ENCODE assay signal across 8 cellular contexts in the genomic region with DNA sequence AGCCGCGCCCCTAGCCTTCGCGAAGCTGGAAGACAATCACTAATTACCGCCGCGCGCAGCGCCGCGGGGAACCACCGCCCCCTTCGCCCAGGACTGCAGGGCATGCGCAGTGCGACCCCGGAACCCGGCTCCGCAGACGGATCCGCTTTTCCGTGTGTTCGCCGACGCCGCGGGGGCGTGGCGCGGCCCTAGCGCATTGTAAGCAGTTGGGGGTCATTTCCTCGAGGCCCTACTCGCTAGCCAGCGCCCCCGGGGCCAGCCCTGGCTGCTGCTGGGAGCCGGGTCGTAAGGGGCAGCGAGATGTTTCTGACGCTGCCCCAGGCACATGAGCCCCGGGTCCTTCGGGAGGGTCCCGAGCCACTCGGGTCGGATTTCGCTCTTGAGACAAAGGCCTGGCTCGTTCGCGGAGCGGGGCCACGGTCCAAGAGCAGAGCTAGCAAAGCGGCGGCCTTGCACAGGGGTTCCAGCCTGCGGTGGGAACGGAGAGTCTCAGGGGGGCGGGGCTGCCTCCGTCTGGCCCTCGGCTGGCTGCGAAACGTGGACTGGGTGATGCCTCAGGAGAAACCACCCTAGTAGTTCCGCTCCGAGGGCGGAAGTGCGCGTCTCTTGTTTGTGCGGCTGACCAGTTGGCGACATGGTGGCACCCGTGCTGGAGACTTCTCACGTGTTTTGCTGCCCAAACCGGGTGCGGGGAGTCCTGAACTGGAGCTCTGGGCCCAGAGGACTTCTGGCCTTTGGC. TPM values are rescaled to one million over a fixed set of nuclear protein-coding genes. Genes with fewer than 3 reads are reported as not detected.
DNase-seq lines count a peak whose midpoint lies in the region; ATAC-seq, FAIRE-seq and TF ChIP-seq lines count a peak whose summit lies in the region.

A gene with protein sequence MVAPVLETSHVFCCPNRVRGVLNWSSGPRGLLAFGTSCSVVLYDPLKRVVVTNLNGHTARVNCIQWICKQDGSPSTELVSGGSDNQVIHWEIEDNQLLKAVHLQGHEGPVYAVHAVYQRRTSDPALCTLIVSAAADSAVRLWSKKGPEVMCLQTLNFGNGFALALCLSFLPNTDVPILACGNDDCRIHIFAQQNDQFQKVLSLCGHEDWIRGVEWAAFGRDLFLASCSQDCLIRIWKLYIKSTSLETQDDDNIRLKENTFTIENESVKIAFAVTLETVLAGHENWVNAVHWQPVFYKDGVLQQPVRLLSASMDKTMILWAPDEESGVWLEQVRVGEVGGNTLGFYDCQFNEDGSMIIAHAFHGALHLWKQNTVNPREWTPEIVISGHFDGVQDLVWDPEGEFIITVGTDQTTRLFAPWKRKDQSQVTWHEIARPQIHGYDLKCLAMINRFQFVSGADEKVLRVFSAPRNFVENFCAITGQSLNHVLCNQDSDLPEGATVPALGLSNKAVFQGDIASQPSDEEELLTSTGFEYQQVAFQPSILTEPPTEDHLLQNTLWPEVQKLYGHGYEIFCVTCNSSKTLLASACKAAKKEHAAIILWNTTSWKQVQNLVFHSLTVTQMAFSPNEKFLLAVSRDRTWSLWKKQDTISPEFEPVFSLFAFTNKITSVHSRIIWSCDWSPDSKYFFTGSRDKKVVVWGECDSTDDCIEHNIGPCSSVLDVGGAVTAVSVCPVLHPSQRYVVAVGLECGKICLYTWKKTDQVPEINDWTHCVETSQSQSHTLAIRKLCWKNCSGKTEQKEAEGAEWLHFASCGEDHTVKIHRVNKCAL (plus strand): TSS at position 600 of the 739 bp plus-strand sequence. CDS start 35 bp downstream, at position 635.
A gene with protein sequence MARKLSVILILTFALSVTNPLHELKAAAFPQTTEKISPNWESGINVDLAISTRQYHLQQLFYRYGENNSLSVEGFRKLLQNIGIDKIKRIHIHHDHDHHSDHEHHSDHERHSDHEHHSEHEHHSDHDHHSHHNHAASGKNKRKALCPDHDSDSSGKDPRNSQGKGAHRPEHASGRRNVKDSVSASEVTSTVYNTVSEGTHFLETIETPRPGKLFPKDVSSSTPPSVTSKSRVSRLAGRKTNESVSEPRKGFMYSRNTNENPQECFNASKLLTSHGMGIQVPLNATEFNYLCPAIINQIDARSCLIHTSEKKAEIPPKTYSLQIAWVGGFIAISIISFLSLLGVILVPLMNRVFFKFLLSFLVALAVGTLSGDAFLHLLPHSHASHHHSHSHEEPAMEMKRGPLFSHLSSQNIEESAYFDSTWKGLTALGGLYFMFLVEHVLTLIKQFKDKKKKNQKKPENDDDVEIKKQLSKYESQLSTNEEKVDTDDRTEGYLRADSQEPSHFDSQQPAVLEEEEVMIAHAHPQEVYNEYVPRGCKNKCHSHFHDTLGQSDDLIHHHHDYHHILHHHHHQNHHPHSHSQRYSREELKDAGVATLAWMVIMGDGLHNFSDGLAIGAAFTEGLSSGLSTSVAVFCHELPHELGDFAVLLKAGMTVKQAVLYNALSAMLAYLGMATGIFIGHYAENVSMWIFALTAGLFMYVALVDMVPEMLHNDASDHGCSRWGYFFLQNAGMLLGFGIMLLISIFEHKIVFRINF (minus strand): TSS at position 41 of the 739 bp plus-strand sequence. CDS start 2,333 bp downstream, outside the sequence.

- H3K4me3 Mint-ChIP-seq in Caco-2 (ENCODE audit: unreplicated experiment) = peak within 1 kb of the TSS; percentile 81

- H3K27ac ChIP-seq in effector memory CD4-positive, alpha-beta T cell (ENCODE audit: insufficient read depth, low read length, poor library complexity, severe bottlenecking) = peak within 1 kb of the TSS; percentile 99

- no peaks in the 10 kb centered on the region for H3K9me3 ChIP-seq in Caco-2
- no peaks in the 10 kb centered on the region for H3K9me3 ChIP-seq in effector memory CD4-positive, alpha-beta T cell (ENCODE audit: control insufficient read depth, low read length)

- CTCF ChIA-PET in Caco-2 (lab: Charles Lee) = no interaction called here

- POLR2A ChIA-PET in Caco-2 (lab: Charles Lee) = interaction anchor here (0.6 kb wide), 1 partner anchor 24 kb away, joined by 11 read pairs; no protein-coding TSS in a partner anchor

- intact Hi-C loops in Caco-2 (cut with micrococcal nuclease; ENCODE audit: unreplicated experiment) = loop anchor here (5.0 to 10.0 kb wide), 3 partner anchors 58 to 155 kb away; a partner anchor contains a TSS

- DNase-seq in Caco-2 (peak; percentile 88 to 89), HTR-8/SVneo (ENCODE audit: insufficient read length, low spot score) (peak; percentile 81), NOMO-1 treated with DMSO at 0.1 percent for 48 hours (lab: John Stamatoyannopoulos, UW; ENCODE audit: unreplicated experiment) (peak; percentile 95), medulla oblongata (ENCODE audit: extremely low spot score) (peak; percentile 98)
- DNase-seq in activated CD8-positive, alpha-beta memory T cell treated with anti-CD3 and anti-CD28 coated beads for 4 hours (ENCODE audit: low read depth in 2 of 2) = peak; percentile 89 to 92
- DNase-seq in effector memory CD4-positive, alpha-beta T cell = peak; percentile 89 to 93 (median 91)
- DNase-seq in stimulated activated CD4-positive, alpha-beta T cell treated with anti-CD3 and anti-CD28 coated beads, TNF-alpha, amount 100 ng/mL, for 48 hours (ENCODE audit: low read depth in 3 of 3) = peak; percentile 89 to 92 (median 91)

- TF ChIP-seq CTCF in Caco-2 (IDR thresholded peaks at IDR 0.05; ENCODE audit: insufficient read depth in 1 of 2, low read depth in 1 of 2, low read length in 1 of 2, severe bottlenecking in 1 of 2, unreplicated experiment in 1 of 2) = no peak

- peak within 1 kb of the TSS; percentile 79 for H3K4me3 ChIP-seq in Caco-2 (ENCODE audit: low read depth, low read length)
- peak within 1 kb of the TSS; percentile 99 for H3K4me3 ChIP-seq in effector memory CD4-positive, alpha-beta T cell (ENCODE audit: insufficient read depth, low read depth, low read length, poor library complexity, severe bottlenecking)

- no peaks in the 10 kb centered on the region for H3K27me3 ChIP-seq in Caco-2 (replicated peaks; ENCODE audit: control insufficient read depth, insufficient read depth, low read length)
- H3K27me3 ChIP-seq in effector memory CD4-positive, alpha-beta T cell (replicated peaks; ENCODE audit: control insufficient read depth, insufficient read depth, low read length, poor library complexity, severe bottlenecking) = no peaks in the 10 kb centered on the region

- 0 out of 2 replicates have a peak, but pooled peaks cover 3% of the 10 kb centered on the region for H3K4me1 ChIP-seq in Caco-2
- H3K4me1 ChIP-seq in effector memory CD4-positive, alpha-beta T cell (ENCODE audit: control insufficient read depth, insufficient read depth, low read length, poor library complexity, severe bottlenecking) = peaks cover 33% of the 10 kb centered on the region

- H3K36me3 Mint-ChIP-seq in Caco-2 (ENCODE audit: insufficient read depth, unreplicated experiment) = peaks cover 9% of the 10 kb centered on the region

- ATAC-seq in GM21381 (IDR thresholded peaks at IDR 0.05; ENCODE audit: unreplicated experiment) = peak; percentile 91

- H3K9me3 Mint-ChIP-seq in Caco-2 (ENCODE audit: unreplicated experiment) = no peaks in the 10 kb centered on the region

- no peaks in the 10 kb centered on the region for H3K27me3 Mint-ChIP-seq in Caco-2 (ENCODE audit: insufficient read depth, unreplicated experiment)

- H3K36me3 ChIP-seq in Caco-2 (ENCODE audit: control insufficient read depth, insufficient read depth, low read length) = no peaks in the 10 kb centered on the region
- H3K36me3 ChIP-seq in effector memory CD4-positive, alpha-beta T cell (ENCODE audit: control insufficient read depth, insufficient read depth, low read length) = peaks cover 4% of the 10 kb centered on the region

- no peaks in the 10 kb centered on the region for H3K4me1 Mint-ChIP-seq in Caco-2 (ENCODE audit: low read depth, unreplicated experiment)

- no peak for FAIRE-seq in HTR-8/SVneo (lab: Jason Lieb, UNC)

- H3K27ac Mint-ChIP-seq in Caco-2 (ENCODE audit: unreplicated experiment) = peak within 1 kb of the TSS; percentile 87

- no TSS peak for BruUV-seq in Caco-2 (replicated peaks; lab: Mats Ljungman, UMichigan)

RNA-seq across cellular contexts. Expression of the first gene that starts in this region (rescaled TPM):
- 43.2 and 45.9 TPM in 2 replicates for total RNA-seq in Caco-2 (2022)

RNA-seq across cellular contexts. Expression of the second gene that starts in this region (rescaled TPM):
- total RNA-seq in Caco-2 (2022) = 19.5 and 20.1 TPM in 2 replicates

Comparison
In these comparisons a context has a peak if more than half of its experiments do, and no peak if none do; other contexts are left out.
1. Peak in every context shown above with its lines: DNase-seq, ATAC-seq, H3K4me3 ChIP-seq and H3K27ac ChIP-seq.